In genomic region chr20:3470627-3471396, GRCh38 we compare ENCODE assay signal across 1 cellular context.
TF ChIP-seq lines count a peak whose summit lies in the region.

TSS of gene ATRN (plus strand) at chr20:3471018. CDS start at chr20:3471108, 90 bp downstream.

TF ChIP-seq in A549, 52 proteins besides CTCF, POLR2A, EP300 and RAD21 (continued from another document):
- TF ChIP-seq, protein P1, sequence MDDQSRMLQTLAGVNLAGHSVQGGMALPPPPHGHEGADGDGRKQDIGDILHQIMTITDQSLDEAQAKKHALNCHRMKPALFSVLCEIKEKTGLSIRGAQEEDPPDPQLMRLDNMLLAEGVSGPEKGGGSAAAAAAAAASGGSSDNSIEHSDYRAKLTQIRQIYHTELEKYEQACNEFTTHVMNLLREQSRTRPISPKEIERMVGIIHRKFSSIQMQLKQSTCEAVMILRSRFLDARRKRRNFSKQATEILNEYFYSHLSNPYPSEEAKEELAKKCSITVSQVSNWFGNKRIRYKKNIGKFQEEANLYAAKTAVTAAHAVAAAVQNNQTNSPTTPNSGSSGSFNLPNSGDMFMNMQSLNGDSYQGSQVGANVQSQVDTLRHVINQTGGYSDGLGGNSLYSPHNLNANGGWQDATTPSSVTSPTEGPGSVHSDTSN (IDR thresholded peaks at IDR 0.05), result peak; percentile 27; the same call in 1 of the 2 replicates
- TF ChIP-seq PHF8 (IDR thresholded peaks at IDR 0.05; ENCODE audit: borderline replicate concordance, low read depth), result peak; percentile 92; the same call in 1 of the 2 replicates
